Comparison of ENCODE assay signal across 8 cellular contexts in the genomic region with DNA sequence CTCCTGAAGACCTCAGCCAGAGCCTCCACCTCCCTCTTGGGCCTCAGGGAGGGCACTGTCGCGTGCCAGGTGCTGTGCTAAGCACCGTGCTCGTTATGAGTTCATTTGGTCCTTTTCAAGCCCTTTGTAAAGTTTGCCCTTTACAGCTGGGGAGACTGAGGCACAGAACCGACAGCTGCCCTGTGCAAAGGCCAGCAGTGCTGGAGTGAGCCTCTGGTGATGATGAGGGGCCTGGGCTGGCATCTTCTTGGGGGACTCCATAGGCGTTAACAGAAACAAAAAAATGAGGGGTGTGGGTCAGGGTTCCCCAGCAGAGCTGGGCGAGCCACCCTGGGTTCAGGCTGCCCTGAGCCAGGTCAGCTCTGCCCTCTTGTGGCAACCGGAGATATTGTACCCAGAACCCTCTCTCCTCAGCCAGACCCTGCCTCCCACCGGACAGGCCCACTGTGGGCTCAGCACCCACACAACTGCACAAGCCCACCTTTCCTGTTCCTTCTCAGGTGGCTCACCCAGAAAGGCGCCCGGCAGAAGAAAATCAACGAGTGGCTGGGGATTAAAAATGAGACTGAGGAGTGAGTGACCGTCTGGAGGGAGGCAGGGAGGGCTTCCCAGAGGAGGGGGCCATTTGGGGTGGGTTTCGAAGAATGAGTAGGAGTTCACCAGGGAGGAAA.
DNase-seq lines count a peak whose midpoint lies in the region; ATAC-seq and TF ChIP-seq lines count a peak whose summit lies in the region.

No MANE protein-coding gene starts in this region.

- in situ Hi-C loops in GM13977 (cut with MboI; ENCODE audit: low pct_unique_long_range_greater_than_20kb, low sequenced_read_pairs, unreplicated experiment): no loop called here

- TF ChIP-seq CTCF in GM13977 (IDR thresholded peaks at IDR 0.05; ENCODE audit: extremely low read depth, insufficient read depth, missing control alignments): peak; percentile 89

- intact Hi-C loops in head of caudate nucleus (cut with DNase I): no loop called here

- DNase-seq in AG08395 (ENCODE audit: low spot score): peak; percentile 85
- peak; percentile 93 for DNase-seq in GM13977 (ENCODE audit: low spot score)
- peak; percentile 59 for DNase-seq in OCI-M1 (lab: John Stamatoyannopoulos, UW)
- DNase-seq in activated effector memory CD4-positive, alpha-beta T cell treated with Interleukin-2 at 50 U/mL for 16 hours: peak; percentile 39
- peak in 29 of 42 donors; percentile 37 to 83 (median 63) for DNase-seq in head of caudate nucleus
- DNase-seq in stimulated activated CD4-positive, alpha-beta T cell treated with anti-CD3 and anti-CD28 coated beads, Interleukin-12 subunit alpha, Interleukin-12 subunit beta, amount 100 ng/mL, for 48 hours (ENCODE audit: low read depth in 2 of 3, low spot score in 1 of 3): peak; percentile 50 to 65 (median 50)
- no peak for DNase-seq in DMS79 (lab: John Stamatoyannopoulos, UW)

- ATAC-seq in GM18505 (IDR thresholded peaks at IDR 0.05; ENCODE audit: unreplicated experiment): no peak

- no peak for TF ChIP-seq POLR2A in GM18505 (IDR thresholded peaks at IDR 0.05; ENCODE audit: borderline replicate concordance, extremely low read depth, insufficient read depth, insufficient read length)
